Comparison of ENCODE assay signal across 10 cellular contexts in the genomic region with DNA sequence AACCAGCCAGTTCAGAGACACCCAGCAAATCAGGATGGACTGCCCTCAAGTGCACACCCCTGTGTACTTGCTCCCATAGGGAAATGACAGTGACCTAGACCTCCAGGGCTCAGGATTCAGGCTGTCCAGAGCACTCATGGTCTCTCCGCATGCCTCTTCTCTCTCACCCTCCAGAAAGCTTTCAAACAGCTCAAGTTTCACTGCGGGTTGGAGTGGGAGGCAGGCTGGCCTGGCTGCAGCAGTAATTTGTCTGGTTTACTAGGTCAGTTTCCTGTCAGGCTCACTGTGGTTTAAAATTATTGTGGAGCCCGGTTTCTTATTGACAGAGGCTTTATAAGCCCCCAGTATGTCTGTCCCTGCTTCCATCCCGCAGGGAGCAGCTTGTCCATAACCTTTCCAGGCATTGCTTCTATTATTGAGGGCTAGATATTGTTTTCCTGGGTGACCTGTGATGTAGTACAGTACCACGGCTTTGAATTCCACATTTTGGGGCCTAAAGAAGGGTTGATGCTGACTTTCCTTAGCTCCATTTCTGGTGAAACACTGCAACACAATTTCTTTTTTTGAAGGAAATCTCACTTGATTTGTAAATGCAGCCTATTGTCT.
DNase-seq lines count a peak whose midpoint lies in the region; ATAC-seq and TF ChIP-seq lines count a peak whose summit lies in the region.
"Had no signal": no experiment of that assay in that cellular context is flagged by ENCODE, and none has a peak within 500 bp of the region (broad histone marks: within the 10 kb centered on the region; RNA-seq: fewer than 3 reads in every experiment).

No MANE protein-coding gene starts in this region.

- H3K36me3 ChIP-seq in stomach, result no peaks in the 10 kb centered on the region

- H3K4me1 ChIP-seq in stomach, result peaks cover 0 to 5% (median 0%) of the 10 kb centered on the region in 4 donors

- intact Hi-C loops in stomach (cut with DNase I; ENCODE audit: low total_unique reads), result no loop called here

- DNase-seq in NCI-H187 (lab: John Stamatoyannopoulos, UW) (peak; percentile 6 to 34), NCI-H187 treated with DMSO at 0.1 percent for 48 hours (lab: John Stamatoyannopoulos, UW) (no peak), NCI-H2227 (lab: John Stamatoyannopoulos, UW; ENCODE audit: unreplicated experiment) (peak; percentile 26), fibroblast of pulmonary artery (ENCODE audit: low read depth) (peak; percentile 35), skeletal muscle cell (ENCODE audit: low read depth) (peak; percentile 53), stomach (no peak)
- DNase-seq in activated CD4-positive, alpha-beta T cell treated with anti-CD3 and anti-CD28 coated beads, Interleukin-2, amount 50 U/mL, for 1 hour, result no peak
- DNase-seq: central memory CD4-positive, alpha-beta T cell; naive thymus-derived CD8-positive, alpha-beta T cell had no signal

- H3K4me3 ChIP-seq in fibroblast of pulmonary artery (replicated peaks; ENCODE audit: low read depth, low read length) (no peak overlapping the region), skeletal muscle cell (ENCODE audit: low read depth, low read length) (no peak overlapping the region), stomach (no peak overlapping the region)

- no peak overlapping the region for H3K27ac ChIP-seq in stomach

- no peaks in the 10 kb centered on the region for H3K9me3 ChIP-seq in stomach

- TF ChIP-seq CTCF in fibroblast of pulmonary artery (IDR thresholded peaks at IDR 0.05; ENCODE audit: low read length, missing control alignments), result no peak
- no peak for TF ChIP-seq CTCF in stomach (IDR thresholded peaks at IDR 0.05)

- no peak for TF ChIP-seq EP300 in stomach (IDR thresholded peaks at IDR 0.05)

- no peaks in the 10 kb centered on the region for H3K27me3 ChIP-seq in stomach

- 31 to 42% (median 34%) methylated on average over 5 of the region's 5 CpGs for WGBS in stomach, 5 donors

- TF ChIP-seq POLR2A in stomach (IDR thresholded peaks at IDR 0.05), result no peak

- ATAC-seq in esophagus mucosa, result no peak
- ATAC-seq: naive thymus-derived CD8-positive, alpha-beta T cell had no signal

Comparison
In these comparisons a context has a peak if more than half of its experiments do, and no peak if none do; other contexts are left out.
1. DNase-seq: peak in NCI-H187 (2 of 2), NCI-H2227 (single experiment), fibroblast of pulmonary artery (single experiment) and skeletal muscle cell (single experiment); none in NCI-H187 treated with DMSO at 0.1 percent for 48 hours (single experiment), stomach (single experiment) and activated CD4-positive, alpha-beta T cell treated with anti-CD3 and anti-CD28 coated beads, Interleukin-2, amount 50 U/mL, for 1 hour (single experiment).